26 cellular contexts compared by ENCODE assay signal in genomic region chr1:218485241-218485928, GRCh38.
DNase-seq lines count a peak whose midpoint lies in the region; ATAC-seq, FAIRE-seq and TF ChIP-seq lines count a peak whose summit lies in the region.
"Had no signal": no experiment of that assay in that cellular context is flagged by ENCODE, and none has a peak within 500 bp of the region (broad histone marks: within the 10 kb centered on the region; RNA-seq: fewer than 3 reads in every experiment).

No MANE protein-coding gene starts in this region.

- no peaks in the 10 kb centered on the region for H3K36me3 Mint-ChIP-seq in MCF 10A (ENCODE audit: insufficient read depth, unreplicated experiment)
- H3K36me3 Mint-ChIP-seq: IgD-negative memory B cell had no signal

- POLR2A ChIA-PET in MCF 10A (lab: Yijun Ruan, JAX): interaction anchor here (0.8 to 2.0 kb wide), 3 partner anchors 9 to 14 kb away, joined by 3 to 5 read pairs (median 3); no protein-coding TSS in a partner anchor

- no peak overlapping the region for H3K4me3 Mint-ChIP-seq in MCF 10A (ENCODE audit: unreplicated experiment)
- H3K4me3 Mint-ChIP-seq: B cell, HFFc6, IgD-negative memory B cell had no signal

- WGBS in mammary epithelial cell (ENCODE audit: low coverage, missing lambda C conversion rate): 96% methylated on average over 2 of the region's 2 CpGs

- CTCF ChIA-PET in mammary epithelial cell (lab: Charles Lee; ENCODE audit: low non-redundant PET): no interaction called here
- CTCF ChIA-PET in MCF 10A (lab: Yijun Ruan, JAX): interaction anchor here (0.7 kb wide), 1 partner anchor 10 kb away, joined by 4 read pairs; no protein-coding TSS in a partner anchor

- no peaks in the 10 kb centered on the region for H4K20me1 ChIP-seq in mammary epithelial cell (ENCODE audit: insufficient read depth, low read length)

- peaks cover 27% of the 10 kb centered on the region for H3K4me1 Mint-ChIP-seq in MCF 10A (ENCODE audit: insufficient read depth, unreplicated experiment)
- H3K4me1 Mint-ChIP-seq: IgD-negative memory B cell had no signal

- ATAC-seq in foreskin keratinocyte: peak; percentile 73

- no peaks in the 10 kb centered on the region for H3K9me3 ChIP-seq in mammary epithelial cell (replicated peaks; ENCODE audit: insufficient read depth, low read length)

- in situ Hi-C loops in mammary epithelial cell (cut with MboI; ENCODE audit: low sequenced_read_pairs in 2 of 2): no loop called here

- BruUV-seq in mammary epithelial cell (replicated peaks; lab: Mats Ljungman, UMichigan) (TSS peak; percentile 23), MCF 10A (replicated peaks; lab: Mats Ljungman, UMichigan) (no TSS peak)

- H3K4me1 ChIP-seq in mammary epithelial cell (ENCODE audit: insufficient read depth, low read length): peaks cover 35% of the 10 kb centered on the region
- H3K4me1 ChIP-seq in foreskin keratinocyte: peaks cover 23% of the 10 kb centered on the region

- FAIRE-seq in RCC 7860 (lab: Jason Lieb, UNC) (peak; percentile 85), urothelium cell line (lab: Jason Lieb, UNC) (peak; percentile 82), GM12892 (lab: Jason Lieb, UNC) (no peak)
- FAIRE-seq: GM12891, GM18507 had no signal

- dilution Hi-C loops in mammary epithelial cell (cut with HindIII; ENCODE audit: low sequenced_read_pairs): no loop called here

- no peak overlapping the region for H3K27ac ChIP-seq in mammary epithelial cell (ENCODE audit: insufficient read depth, low read depth, low read length)
- no peak overlapping the region for H3K27ac ChIP-seq in foreskin keratinocyte
- H3K27ac ChIP-seq: 22Rv1, SK-N-MC had no signal

- H3K9ac ChIP-seq in mammary epithelial cell (ENCODE audit: insufficient read depth, low read length): no peak overlapping the region

- no peaks in the 10 kb centered on the region for H3K27me3 Mint-ChIP-seq in MCF 10A (ENCODE audit: insufficient read depth, unreplicated experiment)
- H3K27me3 Mint-ChIP-seq: B cell, IgD-negative memory B cell had no signal

- no peaks in the 10 kb centered on the region for H3K27me3 ChIP-seq in mammary epithelial cell (ENCODE audit: insufficient read depth, low read length)
- no peaks in the 10 kb centered on the region for H3K27me3 ChIP-seq in foreskin keratinocyte

- no peaks in the 10 kb centered on the region for H3K36me3 ChIP-seq in mammary epithelial cell (ENCODE audit: insufficient read depth, low read length)

- no peak overlapping the region for H3K4me2 ChIP-seq in mammary epithelial cell (ENCODE audit: insufficient read depth, low read depth, low read length)

- no peak overlapping the region for H3K4me3 ChIP-seq in mammary epithelial cell (replicated peaks in 1 of 3; ENCODE audit: insufficient read depth in 1 of 3, low read depth in 2 of 3, low read length in 3 of 3)
- H3K4me3 ChIP-seq: SK-N-MC had no signal

- no peak overlapping the region for H3K27ac Mint-ChIP-seq in MCF 10A (ENCODE audit: low read depth, unreplicated experiment)
- H3K27ac Mint-ChIP-seq: B cell, HFFc6, IgD-negative memory B cell had no signal

- H3K9me3 Mint-ChIP-seq in MCF 10A (ENCODE audit: unreplicated experiment): no peaks in the 10 kb centered on the region
- H3K9me3 Mint-ChIP-seq: HFFc6, IgD-negative memory B cell had no signal

- H2AFZ ChIP-seq in mammary epithelial cell (ENCODE audit: low read depth, low read length): no peak overlapping the region

- no peaks in the 10 kb centered on the region for H3K79me2 ChIP-seq in mammary epithelial cell (ENCODE audit: insufficient read depth, low read length)

- no peak for TF ChIP-seq POLR2A in GM12892 (IDR thresholded peaks at IDR 0.05; ENCODE audit: low read depth, low read length)

- intact Hi-C loops in mammary epithelial cell (cut with micrococcal nuclease): no loop called here
- intact Hi-C loops in MCF 10A (cut with micrococcal nuclease): no loop called here

- DNase-seq in mammary epithelial cell (peak; percentile 39), MCF 10A (ENCODE audit: unreplicated experiment) (no peak), RCC 7860 (ENCODE audit: low spot score) (peak; percentile 60), foreskin keratinocyte (peak in 1 of 2 donors; percentile 57), urothelium cell line (ENCODE audit: low spot score) (no peak), OCI-M1 (lab: John Stamatoyannopoulos, UW) (no peak), GM12892 (ENCODE audit: insufficient read length) (no peak), NCI-H2107 treated with DMSO at 0.1 percent for 48 hours (lab: John Stamatoyannopoulos, UW; ENCODE audit: unreplicated experiment) (no peak)
- DNase-seq: COR-L47, DMS 273 treated with DMSO at 0.1 percent for 48 hours, EL, HFFc6, Karpas-422, MM.1S, NCI-H1092 treated with DMSO at 0.1 percent for 48 hours, NCI-H1694, NCI-H2107, NCI-H2227 treated with DMSO at 0.1 percent for 48 hours, NCI-H524 treated with DMSO at 0.1 percent for 48 hours, SHP77 had no signal

- TF ChIP-seq CTCF in mammary epithelial cell (conservative IDR thresholded peaks at IDR 0.05 in 1 of 2, IDR thresholded peaks at IDR 0.05 in 1 of 2; ENCODE audit: extremely low read depth in 1 of 2, insufficient read depth in 1 of 2, low read depth in 1 of 2, low read length in 2 of 2) (no peak), MCF 10A (IDR thresholded peaks at IDR 0.05; ENCODE audit: unreplicated experiment) (no peak), foreskin keratinocyte (conservative IDR thresholded peaks at IDR 0.05) (no peak)

Comparison
In these comparisons a context has a peak if more than half of its experiments do, and no peak if none do; other contexts are left out.
1. DNase-seq: peak in mammary epithelial cell (single experiment) and RCC 7860 (single experiment); none in MCF 10A (single experiment), urothelium cell line (single experiment), OCI-M1 (single experiment), GM12892 (single experiment) and NCI-H2107 treated with DMSO at 0.1 percent for 48 hours (single experiment).